ENCODE assay signal across 8 cellular contexts in genomic region chr9:113807173-113808061, GRCh38.
DNase-seq lines count a peak whose midpoint lies in the region; ATAC-seq and TF ChIP-seq lines count a peak whose summit lies in the region.

No MANE protein-coding gene starts in this region.

- peak overlapping the region; percentile 48 for H3K4me2 ChIP-seq in DOHH2 (ENCODE audit: low read length)
- no peak overlapping the region for H3K4me2 ChIP-seq in PC-9

- H3K27ac ChIP-seq in DOHH2 (ENCODE audit: low read depth, low read length) (no peak overlapping the region), PC-9 (no peak overlapping the region), sigmoid colon (no peak overlapping the region)

- H3F3A ChIP-seq in DOHH2 (ENCODE audit: control insufficient read depth, insufficient read depth): no peaks in the 10 kb centered on the region
- no peaks in the 10 kb centered on the region for H3F3A ChIP-seq in PC-9 (ENCODE audit: insufficient read depth, low read depth)

- no peak for TF ChIP-seq EP300 in sigmoid colon (IDR thresholded peaks at IDR 0.05)

- peak overlapping the region; percentile 20 for H3K4me3 ChIP-seq in DOHH2 (ENCODE audit: low read length)
- no peak overlapping the region for H3K4me3 ChIP-seq in PC-9
- H3K4me3 ChIP-seq in astrocyte of the cerebellum (ENCODE audit: low read depth, low read length): no peak overlapping the region
- H3K4me3 ChIP-seq in sigmoid colon: peak overlapping the region in 2 of 4 donors; percentile 27 to 35

- POLR2A ChIA-PET in PC-9 (lab: Charles Lee; ENCODE audit: unreplicated experiment): no interaction called here

- WGBS in sigmoid colon, 2 donors: 10 to 26% methylated on average over 15 of the region's 15 CpGs

- TF ChIP-seq POLR2A in sigmoid colon (IDR thresholded peaks at IDR 0.05): no peak

- in situ Hi-C loops in astrocyte of the cerebellum (cut with HindIII; ENCODE audit: low sequenced_read_pairs): loop anchor here (25.0 kb wide), 1 partner anchor 205 kb away; no protein-coding TSS in a partner anchor

- DNase-seq in HK-2 (ENCODE audit: unreplicated experiment) (peak; percentile 39), PC-9 (peak in 1 of 2 experiments; percentile 10), astrocyte of the cerebellum (ENCODE audit: low read depth) (peak; percentile 33), hepatic stellate cell (ENCODE audit: low spot score) (peak; percentile 73), sigmoid colon (peak; percentile 75), islet precursor cell (no peak)

- no peaks in the 10 kb centered on the region for H3K36me3 ChIP-seq in DOHH2 (ENCODE audit: control insufficient read depth, low read length)
- H3K36me3 ChIP-seq in PC-9 (ENCODE audit: low read depth): no peaks in the 10 kb centered on the region
- H3K36me3 ChIP-seq in sigmoid colon: no peaks in the 10 kb centered on the region

- H3K79me2 ChIP-seq in DOHH2 (ENCODE audit: control insufficient read depth, low read length): no peaks in the 10 kb centered on the region
- no peaks in the 10 kb centered on the region for H3K79me2 ChIP-seq in PC-9 (ENCODE audit: low read depth)

- ATAC-seq in GM18517 (IDR thresholded peaks at IDR 0.05; ENCODE audit: unreplicated experiment): no peak

- CTCF ChIA-PET in PC-9 (lab: Charles Lee): no interaction called here

- no peak overlapping the region for H2AFZ ChIP-seq in PC-9

- intact Hi-C loops in PC-9 (cut with micrococcal nuclease; ENCODE audit: unreplicated experiment): no loop called here
- intact Hi-C loops in sigmoid colon (cut with DNase I): loop anchor here (5.0 kb wide), 3 partner anchors 70 to 225 kb away; partner anchors contain the start of gene ZNF618

- no TSS peak for BruUV-seq in PC-9 (replicated peaks; lab: Mats Ljungman, UMichigan)

- peaks cover 3% of the 10 kb centered on the region; the same call in 1 of the 2 replicates for H3K4me1 ChIP-seq in DOHH2 (ENCODE audit: control insufficient read depth, low read length)
- no peaks in the 10 kb centered on the region for H3K4me1 ChIP-seq in PC-9 (replicated peaks; ENCODE audit: insufficient read depth)
- H3K4me1 ChIP-seq in sigmoid colon: peaks cover 0 to 7% (median 5%) of the 10 kb centered on the region in 4 donors

- TF ChIP-seq CTCF in DOHH2 (IDR thresholded peaks at IDR 0.05; ENCODE audit: low read depth, low read length, poor library complexity, severe bottlenecking): peak; percentile 92
- peak; percentile 86 for TF ChIP-seq CTCF in PC-9 (conservative IDR thresholded peaks at IDR 0.05)
- peak; percentile 89 for TF ChIP-seq CTCF in astrocyte of the cerebellum (IDR thresholded peaks at IDR 0.05; ENCODE audit: low read depth, low read length, missing control alignments)
- TF ChIP-seq CTCF in sigmoid colon (IDR thresholded peaks at IDR 0.05): peak; percentile 72 to 90 (median 80)

- H3K9me3 ChIP-seq in DOHH2 (ENCODE audit: control insufficient read depth, insufficient read depth, low read length): no peaks in the 10 kb centered on the region
- no peaks in the 10 kb centered on the region for H3K9me3 ChIP-seq in PC-9 (ENCODE audit: insufficient read depth, low read depth)
- no peaks in the 10 kb centered on the region for H3K9me3 ChIP-seq in sigmoid colon

- H4K20me1 ChIP-seq in DOHH2 (ENCODE audit: control insufficient read depth, insufficient read depth, low read depth, low read length): no peaks in the 10 kb centered on the region
- no peaks in the 10 kb centered on the region for H4K20me1 ChIP-seq in PC-9 (ENCODE audit: insufficient read depth)

- H3K9me2 ChIP-seq in DOHH2 (replicated peaks; ENCODE audit: control insufficient read depth, low read length) (no peaks in the 10 kb centered on the region), PC-9 (ENCODE audit: insufficient read depth) (no peaks in the 10 kb centered on the region)

- H3K27me3 ChIP-seq in DOHH2 (ENCODE audit: control insufficient read depth, low read length): no peaks in the 10 kb centered on the region
- peaks cover 42% of the 10 kb centered on the region for H3K27me3 ChIP-seq in PC-9 (ENCODE audit: insufficient read depth, low read depth)
- H3K27me3 ChIP-seq in sigmoid colon: no peaks in the 10 kb centered on the region
